16 cellular contexts compared by ENCODE assay signal in the genomic region with DNA sequence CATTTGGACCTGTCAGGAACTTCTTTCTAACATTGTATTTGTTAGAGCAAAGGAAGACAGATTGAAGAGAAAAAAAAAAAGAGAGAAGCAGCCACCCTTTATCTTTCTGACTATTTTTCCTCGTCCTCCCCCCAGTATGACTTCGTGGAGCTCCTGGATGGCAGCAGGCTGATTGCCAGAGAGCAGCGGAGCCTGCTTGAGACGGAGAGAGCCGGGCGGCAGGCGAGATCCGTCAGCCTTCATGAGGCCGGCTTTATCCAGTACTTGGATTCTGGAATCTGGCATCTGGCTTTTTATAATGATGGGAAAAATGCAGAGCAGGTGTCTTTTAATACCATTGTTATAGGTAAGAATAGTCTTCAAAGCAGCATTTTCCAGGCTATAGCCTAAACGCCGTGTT.
"Had no signal": no experiment of that assay in that cellular context is flagged by ENCODE, and none has a peak within 500 bp of the region (broad histone marks: within the 10 kb centered on the region; RNA-seq: fewer than 3 reads in every experiment).

No MANE protein-coding gene starts in this region.

- H3K27ac Mint-ChIP-seq: dendritic cell treated with granulocyte-macrophage colony-stimulating factor and Interleukin-4, amounts not matched to agents 40 ng/mL and 50 ng/mL, for 4 days; naive thymus-derived CD4-positive, alpha-beta T cell; nephron progenitor cell; type B pancreatic cell had no signal

- H3K27me3 Mint-ChIP-seq: dendritic cell treated with granulocyte-macrophage colony-stimulating factor and Interleukin-4, amounts not matched to agents 40 ng/mL and 50 ng/mL, for 4 days; type B pancreatic cell had no signal

- DNase-seq: cerebellar nuclear complex; erythroblast; foreskin keratinocyte; kidney glomerular epithelial cell; lower lobe of right lung; mesendoderm; naive thymus-derived CD4-positive, alpha-beta T cell; nephron progenitor cell; posterior cingulate gyrus; stimulated activated CD4-positive, alpha-beta T cell treated with anti-CD3 and anti-CD28 coated beads, Interleukin-2, amount 100 ng/mL, for 48 hours; stimulated activated naive CD4-positive, alpha-beta T cell treated with Interleukin-2 at 50 U/mL for 16 hours; thyroid gland had no signal

- H3K4me1 Mint-ChIP-seq: naive thymus-derived CD4-positive, alpha-beta T cell had no signal

- H3K27ac ChIP-seq: foreskin keratinocyte, lower lobe of right lung, thyroid gland had no signal

- ATAC-seq: foreskin keratinocyte; left lobe of liver; lower lobe of right lung; naive thymus-derived CD4-positive, alpha-beta T cell had no signal

- H3K4me3 Mint-ChIP-seq: dendritic cell treated with granulocyte-macrophage colony-stimulating factor and Interleukin-4, amounts not matched to agents 40 ng/mL and 50 ng/mL, for 4 days; naive thymus-derived CD4-positive, alpha-beta T cell; nephron progenitor cell had no signal

- H3K4me3 ChIP-seq: lower lobe of right lung, smooth muscle cell, thyroid gland had no signal

- H3K4me2 ChIP-seq: smooth muscle cell had no signal

- H3K4me1 ChIP-seq: foreskin keratinocyte, lower lobe of right lung, thyroid gland had no signal

- H3K36me3 Mint-ChIP-seq: naive thymus-derived CD4-positive, alpha-beta T cell had no signal

- H3K27me3 ChIP-seq: foreskin keratinocyte, thyroid gland had no signal

- H3K36me3 ChIP-seq: lower lobe of right lung, thyroid gland had no signal

- H3K9me3 ChIP-seq: lower lobe of right lung, thyroid gland had no signal

- H3K9me3 Mint-ChIP-seq: dendritic cell treated with granulocyte-macrophage colony-stimulating factor and Interleukin-4, amounts not matched to agents 40 ng/mL and 50 ng/mL, for 4 days; naive thymus-derived CD4-positive, alpha-beta T cell; nephron progenitor cell; type B pancreatic cell had no signal
